In genomic region chr1:164558461-164559341, GRCh38 we compare ENCODE assay signal across 9 cellular contexts. TPM values are rescaled to one million over a fixed set of nuclear protein-coding genes. Genes with fewer than 3 reads are reported as not detected.
A peak's percentile ranks its signal among the peaks of the same experiment; 100 is the strongest.
DNase-seq lines count a peak whose midpoint lies in the region; ATAC-seq and TF ChIP-seq lines count a peak whose summit lies in the region.
"Had no signal": no experiment of that assay in that cellular context is flagged by ENCODE, and none has a peak within 500 bp of the region (broad histone marks: within the 10 kb centered on the region; RNA-seq: fewer than 3 reads in every experiment).

TSS of gene PBX1 (plus strand) at chr1:164559184.

- peaks cover 0 to 8% (median 6%) of the 10 kb centered on the region in 10 experiments; a peak in 9 of 20 replicates for H3K4me1 ChIP-seq in BLaER1 treated with 17β-estradiol and CSF1 and Interleukin-3, amounts not matched to agents 10 nM and 100 nM
- peaks cover 4% of the 10 kb centered on the region for H3K4me1 ChIP-seq in effector memory CD4-positive, alpha-beta T cell (ENCODE audit: control insufficient read depth, insufficient read depth, low read length, poor library complexity, severe bottlenecking)
- H3K4me1 ChIP-seq in lung (ENCODE audit: control insufficient read depth in 2 of 2, insufficient read depth in 2 of 2, low read length in 2 of 2), result peaks cover 0 to 2% of the 10 kb centered on the region in 2 donors

- H3K4me2 ChIP-seq in BLaER1 treated with 17β-estradiol and CSF1 and Interleukin-3, amounts not matched to agents 10 nM and 100 nM, result peak within 1 kb of the TSS; percentile 71 to 91 (median 78)

- WGBS in lung, 2 donors, result 1 to 2% methylated on average over 24 to 27 of the region's 28 CpGs

- DNase-seq in NCI-H82 treated with DMSO at 0.1 percent for 48 hours (lab: John Stamatoyannopoulos, UW; ENCODE audit: unreplicated experiment) (peak; percentile 100), lung (ENCODE audit: low spot score) (peak; percentile 97)
- peak; percentile 46 for DNase-seq in activated CD8-positive, alpha-beta memory T cell treated with anti-CD3 and anti-CD28 coated beads for 1 hour (ENCODE audit: extremely low read depth in 1 of 2, low read depth in 1 of 2)
- DNase-seq in effector memory CD4-positive, alpha-beta T cell, result peak; percentile 29 to 43 (median 43)
- DNase-seq in stimulated activated CD4-positive, alpha-beta T cell treated with anti-CD3 and anti-CD28 coated beads, TNF-alpha, amount 100 ng/mL, for 1 hour (ENCODE audit: low read depth in 3 of 3, low spot score in 1 of 3), result peak; percentile 8 to 43 (median 36)

- no peak within 1 kb of the TSS for H3K27ac ChIP-seq in BLaER1 treated with 17β-estradiol and CSF1 and Interleukin-3, amounts not matched to agents 10 nM and 100 nM
- H3K27ac ChIP-seq in effector memory CD4-positive, alpha-beta T cell (ENCODE audit: insufficient read depth, low read length, poor library complexity, severe bottlenecking), result no peak within 1 kb of the TSS
- peak within 1 kb of the TSS; percentile 89 to 92 for H3K27ac ChIP-seq in lung (ENCODE audit: low read depth in 1 of 2, low read length in 1 of 2)

- peak within 1 kb of the TSS in 4 of 11 experiments; percentile 12 to 29 (median 24); a peak in 2 of 22 replicates for H3K9ac ChIP-seq in BLaER1 treated with 17β-estradiol and CSF1 and Interleukin-3, amounts not matched to agents 10 nM and 100 nM

- peak; percentile 100 for ATAC-seq in GM19452 (IDR thresholded peaks at IDR 0.05; ENCODE audit: unreplicated experiment)
- peak; percentile 100 for ATAC-seq in HG03571 (IDR thresholded peaks at IDR 0.05; ENCODE audit: unreplicated experiment)
- ATAC-seq in lung (ENCODE audit: insufficient read depth, low FRiP score), result peak; percentile 97

- no peak for TF ChIP-seq CTCF in lung (IDR thresholded peaks at IDR 0.05; ENCODE audit: control extremely low read depth, extremely low read depth)

- H3K27me3 ChIP-seq in BLaER1 treated with 17β-estradiol and CSF1 and Interleukin-3, amounts not matched to agents 10 nM and 100 nM, result peaks cover 42 to 45% (median 45%) of the 10 kb centered on the region in 11 experiments
- H3K27me3 ChIP-seq in effector memory CD4-positive, alpha-beta T cell (replicated peaks; ENCODE audit: control insufficient read depth, insufficient read depth, low read length, poor library complexity, severe bottlenecking), result peaks cover 6% of the 10 kb centered on the region
- H3K27me3 ChIP-seq in lung (ENCODE audit: control insufficient read depth, insufficient read depth), result no peaks in the 10 kb centered on the region

- no peaks in the 10 kb centered on the region for H3K36me3 ChIP-seq in BLaER1 treated with 17β-estradiol and CSF1 and Interleukin-3, amounts not matched to agents 10 nM and 100 nM
- no peaks in the 10 kb centered on the region for H3K36me3 ChIP-seq in effector memory CD4-positive, alpha-beta T cell (ENCODE audit: control insufficient read depth, insufficient read depth, low read length)
- no peaks in the 10 kb centered on the region for H3K36me3 ChIP-seq in lung (ENCODE audit: control insufficient read depth in 2 of 2, insufficient read depth in 2 of 2, low read length in 2 of 2)

- H4K20me1 ChIP-seq in BLaER1 treated with 17β-estradiol and CSF1 and Interleukin-3, amounts not matched to agents 10 nM and 100 nM, result peaks cover 0 to 30% (median 13%) of the 10 kb centered on the region in 11 experiments; a peak in 10 of 22 replicates

- peaks cover 0 to 1% (median 0%) of the 10 kb centered on the region in 11 experiments; a peak in 2 of 22 replicates for H3K9me3 ChIP-seq in BLaER1 treated with 17β-estradiol and CSF1 and Interleukin-3, amounts not matched to agents 10 nM and 100 nM (replicated peaks in 1 of 11)
- no peaks in the 10 kb centered on the region for H3K9me3 ChIP-seq in effector memory CD4-positive, alpha-beta T cell (ENCODE audit: control insufficient read depth, low read length)
- no peaks in the 10 kb centered on the region for H3K9me3 ChIP-seq in lung (ENCODE audit: control insufficient read depth in 2 of 2, insufficient read depth in 1 of 2, low read length in 1 of 2)

- H3K4me3 ChIP-seq in BLaER1 treated with 17β-estradiol and CSF1 and Interleukin-3, amounts not matched to agents 10 nM and 100 nM, result peak within 1 kb of the TSS; percentile 36 to 68 (median 50)
- peak within 1 kb of the TSS; percentile 37 for H3K4me3 ChIP-seq in effector memory CD4-positive, alpha-beta T cell (ENCODE audit: insufficient read depth, low read depth, low read length, poor library complexity, severe bottlenecking)
- peak within 1 kb of the TSS; percentile 71 for H3K4me3 ChIP-seq in lung

RNA-seq across cellular contexts. Expression of gene PBX1, which starts in this region (rescaled TPM):
- 100 to 1,000 TPM in 1 of 2 donors, 10 to 100 TPM in 1; 58.0 to 112 TPM for total RNA-seq in lung
- 1 to 10 TPM; 7.8 to 9.0 TPM for polyA plus RNA-seq in lung
- total RNA-seq: T-helper 1 cell treated with Interleukin-12 subunit alpha and Interleukin-12 subunit beta and Interleukin-4 antibody, amounts not matched to agents 30 ng/mL and 1 ng/mL, for 36 hours had no signal

Comparison
In these comparisons a context has a peak if more than half of its experiments do, and no peak if none do; other contexts are left out.
1. H3K27ac ChIP-seq: peak in lung (2 of 2); none in BLaER1 treated with 17β-estradiol and CSF1 and Interleukin-3, amounts not matched to agents 10 nM and 100 nM (0 of 11) and effector memory CD4-positive, alpha-beta T cell (single experiment).
2. DNase-seq: peak in every context shown above with its lines; median percentile 100 in NCI-H82 treated with DMSO at 0.1 percent for 48 hours; 97 in lung; 46 in activated CD8-positive, alpha-beta memory T cell treated with anti-CD3 and anti-CD28 coated beads for 1 hour; 43 in effector memory CD4-positive, alpha-beta T cell; 36 in stimulated activated CD4-positive, alpha-beta T cell treated with anti-CD3 and anti-CD28 coated beads, TNF-alpha, amount 100 ng/mL, for 1 hour.
3. Peak in every context shown above with its lines, with median percentiles within 50 percentile points of each other: H3K4me3 ChIP-seq and ATAC-seq.